ENCODE assay signal across 8 cellular contexts in the genomic region with DNA sequence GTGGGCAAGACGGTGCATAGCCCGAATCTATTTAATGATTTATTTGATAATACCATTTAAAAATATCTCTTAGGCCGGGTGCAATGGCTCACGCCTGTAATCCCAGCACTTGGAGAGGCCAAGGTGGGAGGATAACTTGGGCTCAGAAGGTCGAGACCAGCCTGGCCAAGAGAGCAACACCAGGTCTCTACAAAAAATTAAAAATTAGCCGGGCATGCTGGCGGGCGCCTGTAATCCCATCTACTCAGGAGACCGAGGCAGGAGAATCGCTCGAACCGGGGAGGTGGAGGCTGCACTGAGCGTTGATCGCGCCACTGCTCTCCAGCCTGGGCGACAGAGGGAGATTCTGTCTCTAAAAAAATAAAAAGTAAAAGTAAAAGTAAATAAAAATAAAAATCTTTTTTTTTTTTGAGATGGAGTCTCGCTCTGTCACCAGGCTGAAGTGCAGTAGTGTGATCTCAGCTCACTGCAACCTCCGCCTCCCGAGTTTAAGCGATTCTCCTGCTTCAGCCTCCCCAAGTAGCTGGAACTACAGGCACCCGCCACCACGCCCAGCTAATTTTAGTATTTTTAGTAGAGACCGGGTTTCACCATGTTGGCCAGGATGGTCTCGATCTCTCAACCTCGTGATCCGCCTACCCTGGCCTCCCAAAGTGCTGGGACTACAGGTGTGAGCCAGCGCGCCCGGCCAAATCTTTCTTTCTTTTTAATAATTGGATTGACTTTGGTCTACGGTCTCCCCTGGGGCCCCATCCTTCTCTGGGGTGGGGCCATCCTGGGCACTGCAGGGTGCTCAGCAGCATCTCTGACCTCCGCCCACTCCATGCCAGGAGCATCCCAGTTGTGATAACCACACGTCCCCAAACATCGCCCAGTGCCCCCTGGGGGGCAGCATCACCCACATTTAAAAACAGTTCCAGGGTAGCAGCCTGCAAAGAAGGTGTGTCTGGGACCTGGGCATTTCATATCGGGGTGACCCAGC.
DNase-seq lines count a peak whose midpoint lies in the region; ATAC-seq and TF ChIP-seq lines count a peak whose summit lies in the region.

No MANE protein-coding gene starts in this region.

- POLR2A ChIA-PET in Panc1 (lab: Charles Lee) = interaction anchor here (0.5 kb wide), 1 partner anchor 11 kb away, joined by 3 read pairs; no protein-coding TSS in a partner anchor

- in situ Hi-C loops in Panc1 (cut with HindIII; ENCODE audit: low pct_unique_long_range_greater_than_20kb, low sequenced_read_pairs) = no loop called here

- H3K4me1 Mint-ChIP-seq in endothelial cell (ENCODE audit: unreplicated experiment) = no peaks in the 10 kb centered on the region

- no peaks in the 10 kb centered on the region for H3K27me3 ChIP-seq in Panc1 (ENCODE audit: control insufficient read depth, insufficient read depth, low read length)

- H3K4me3 Mint-ChIP-seq in endothelial cell (ENCODE audit: unreplicated experiment) = no peak overlapping the region

- H3K27me3 Mint-ChIP-seq in endothelial cell (ENCODE audit: unreplicated experiment) = no peaks in the 10 kb centered on the region

- CTCF ChIA-PET in Panc1 (lab: Charles Lee) = interaction anchor here (0.6 to 1.5 kb wide), 10 partner anchors 9 to 550 kb away, joined by 3 to 6 read pairs (median 4); no protein-coding TSS in a partner anchor

- no peaks in the 10 kb centered on the region for H3K36me3 ChIP-seq in Panc1 (ENCODE audit: control insufficient read depth, insufficient read depth, low read length)

- TF ChIP-seq CTCF in GM10266 (IDR thresholded peaks at IDR 0.05; ENCODE audit: control insufficient read depth, insufficient read depth, low read depth, missing control alignments) = peak; percentile 25
- TF ChIP-seq CTCF in Panc1 (IDR thresholded peaks at IDR 0.05) = peak; percentile 32
- TF ChIP-seq CTCF in endothelial cell (IDR thresholded peaks at IDR 0.05; ENCODE audit: unreplicated experiment) = peak; percentile 40
- peak; percentile 10 for TF ChIP-seq CTCF in retinal pigment epithelial cell (conservative IDR thresholded peaks at IDR 0.05; ENCODE audit: low read depth, low read length)

- peak; percentile 16; the same call in 1 of the 2 replicates for ATAC-seq in Panc1
- no peak for ATAC-seq in GM19455 (IDR thresholded peaks at IDR 0.05; ENCODE audit: unreplicated experiment)

- DNase-seq in GM10266 (ENCODE audit: extremely low spot score) = no peak
- DNase-seq in Panc1 (ENCODE audit: low read depth, low spot score) = no peak
- no peak for DNase-seq in endothelial cell (ENCODE audit: low spot score)
- no peak for DNase-seq in retinal pigment epithelial cell (ENCODE audit: low read depth)
- DNase-seq in ecto neural progenitor cell (ENCODE audit: low spot score) = no peak
- no peak for DNase-seq in NCI-H187 (lab: John Stamatoyannopoulos, UW)
- no peak for DNase-seq in NCI-H2081 (lab: John Stamatoyannopoulos, UW)

- H3K9me3 ChIP-seq in Panc1 (ENCODE audit: control insufficient read depth, insufficient read depth, low read depth, low read length) = no peaks in the 10 kb centered on the region

- H3K4me3 ChIP-seq in Panc1 (ENCODE audit: low read depth in 2 of 2, low read length in 2 of 2) (no peak overlapping the region), retinal pigment epithelial cell (ENCODE audit: low read length) (no peak overlapping the region)

- no peaks in the 10 kb centered on the region for H3K36me3 Mint-ChIP-seq in endothelial cell (ENCODE audit: low read depth, unreplicated experiment)

- intact Hi-C loops in Panc1 (cut with micrococcal nuclease; ENCODE audit: unreplicated experiment) = loop anchor here (2.0 kb wide), 1 partner anchor 137 kb away; no protein-coding TSS in a partner anchor

- no peak overlapping the region for H3K27ac Mint-ChIP-seq in endothelial cell (ENCODE audit: unreplicated experiment)

- H3K4me1 ChIP-seq in Panc1 (ENCODE audit: control insufficient read depth, insufficient read depth, low read length) = peaks cover 15% of the 10 kb centered on the region

- H3K9me3 Mint-ChIP-seq in endothelial cell (ENCODE audit: unreplicated experiment) = no peaks in the 10 kb centered on the region

- H3K27ac ChIP-seq in Panc1 (ENCODE audit: low read length) = no peak overlapping the region; the same call in 1 of the 2 replicates

- no TSS peak for BruUV-seq in Panc1 (replicated peaks; lab: Mats Ljungman, UMichigan)
